1 cellular context compared by ENCODE assay signal in the genomic region with DNA sequence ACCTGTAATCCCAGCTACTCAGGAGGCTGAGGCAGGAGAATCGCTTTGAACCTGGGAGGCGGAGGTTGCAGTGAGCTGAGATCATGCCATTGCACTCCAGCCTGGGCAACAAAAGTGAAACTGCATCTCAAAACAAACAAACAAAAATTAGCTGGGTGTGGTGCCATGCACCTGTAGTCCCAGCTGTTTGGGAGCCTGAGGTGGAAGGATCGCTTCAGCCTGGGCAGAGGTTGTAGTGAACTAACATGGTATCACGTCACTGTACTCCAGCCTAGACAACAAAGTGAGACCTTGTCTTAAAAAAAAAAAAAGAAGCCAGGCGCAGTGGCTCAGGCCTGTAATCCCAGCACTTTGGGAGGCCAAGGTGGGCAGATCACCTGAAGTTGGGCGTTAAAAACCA. TPM values are rescaled to one million over a fixed set of nuclear protein-coding genes. Genes with fewer than 3 reads are reported as not detected.
"Had no signal": no experiment of that assay in that cellular context is flagged by ENCODE, and none has a peak within 500 bp of the region (broad histone marks: within the 10 kb centered on the region; RNA-seq: fewer than 3 reads in every experiment).

No MANE protein-coding gene starts in this region.

RNA-seq across cellular contexts. Expression of gene ZP3, which starts 37.0 kb away (rescaled TPM):
- total RNA-seq: cardiac septum had no signal
